ENCODE assay signal across 7 cellular contexts in the genomic region with DNA sequence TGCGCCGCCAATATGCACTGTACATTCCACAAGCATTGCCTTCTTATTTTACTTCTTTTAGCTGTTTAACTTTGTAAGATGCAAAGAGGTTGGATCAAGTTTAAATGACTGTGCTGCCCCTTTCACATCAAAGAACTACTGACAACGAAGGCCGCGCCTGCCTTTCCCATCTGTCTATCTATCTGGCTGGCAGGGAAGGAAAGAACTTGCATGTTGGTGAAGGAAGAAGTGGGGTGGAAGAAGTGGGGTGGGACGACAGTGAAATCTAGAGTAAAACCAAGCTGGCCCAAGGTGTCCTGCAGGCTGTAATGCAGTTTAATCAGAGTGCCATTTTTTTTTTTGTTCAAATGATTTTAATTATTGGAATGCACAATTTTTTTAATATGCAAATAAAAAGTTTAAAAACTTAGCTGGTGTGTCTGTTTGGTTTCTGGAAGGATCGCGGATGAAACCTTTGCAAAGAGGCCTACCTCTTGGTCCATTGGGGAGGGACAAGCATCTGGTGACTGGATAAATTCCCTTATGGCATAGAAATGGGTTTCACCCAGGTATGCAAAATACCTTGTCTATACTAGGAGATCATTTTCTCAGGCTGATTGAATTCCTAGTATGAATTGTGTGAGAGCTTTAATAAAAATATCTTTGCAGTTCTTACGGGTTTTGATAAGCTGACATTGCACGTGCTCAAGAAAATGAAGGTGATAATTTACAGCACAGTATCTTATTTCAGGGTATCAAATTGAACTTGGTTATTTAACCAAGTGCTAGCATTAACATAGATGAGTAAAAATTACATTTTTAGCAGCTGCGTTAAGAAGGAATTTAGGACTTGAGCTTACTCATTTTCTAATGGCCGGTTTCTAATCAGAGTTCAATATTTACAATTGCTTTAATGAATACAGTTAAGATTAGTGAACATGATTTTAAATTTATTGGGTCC. TPM values are rescaled to one million over a fixed set of nuclear protein-coding genes. Genes with fewer than 3 reads are reported as not detected.
DNase-seq lines count a peak whose midpoint lies in the region; ATAC-seq and TF ChIP-seq lines count a peak whose summit lies in the region.
"Not testable (repeated sequence)": the region's sequence is repeated elsewhere in the genome, so short reads cannot be mapped to it uniquely, and the experiment has no call there.

No MANE protein-coding gene starts in this region.

- not testable (repeated sequence) for TF ChIP-seq CTCF in GM12875 (IDR thresholded peaks at IDR 0.05; ENCODE audit: borderline replicate concordance, insufficient read depth, low read depth, low read length); astrocyte of the cerebellum (IDR thresholded peaks at IDR 0.05; ENCODE audit: low read depth, low read length, missing control alignments); lung (IDR thresholded peaks at IDR 0.05; ENCODE audit: control extremely low read depth, extremely low read depth); retinal pigment epithelial cell (conservative IDR thresholded peaks at IDR 0.05; ENCODE audit: low read depth, low read length)

- H3K9me3 ChIP-seq in esophagus (ENCODE audit: control insufficient read depth in 2 of 2, insufficient read depth in 1 of 2, low read depth in 1 of 2, low read length in 1 of 2); lung (ENCODE audit: control insufficient read depth in 2 of 2, insufficient read depth in 1 of 2, low read length in 1 of 2): not testable (repeated sequence)

- ATAC-seq in lung (ENCODE audit: insufficient read depth, low FRiP score) = not testable (repeated sequence)

- H3K4me1 Mint-ChIP-seq in T-helper 2 cell treated with Interferon-gamma antibody and Interleukin-4, amounts not matched to agents 5 μg/mL and 100 μg/mL, for 36 hours (ENCODE audit: low read depth) = peaks cover 29% of the 10 kb centered on the region

- 33 to 36% methylated on average over 12 of the region's 12 CpGs for WGBS in esophagus, 2 donors
- 4 to 31% methylated on average over 10 to 12 of the region's 12 CpGs for WGBS in lung, 2 donors

- not testable (repeated sequence) for H3K27me3 ChIP-seq in esophagus (ENCODE audit: control insufficient read depth in 1 of 2, insufficient read depth in 2 of 2, low read length in 2 of 2); lung (ENCODE audit: control insufficient read depth, insufficient read depth)

- peak; percentile 32 for DNase-seq in M059J (ENCODE audit: low read depth)
- not testable (repeated sequence) for DNase-seq in T-helper 2 cell treated with Interferon-gamma antibody and Interleukin-4, amounts not matched to agents 5 μg/mL and 100 μg/mL, for 36 hours (ENCODE audit: low spot score); astrocyte of the cerebellum (ENCODE audit: low read depth); lung (ENCODE audit: low spot score); retinal pigment epithelial cell (ENCODE audit: low read depth)

- peaks cover 43% of the 10 kb centered on the region for H3K36me3 Mint-ChIP-seq in T-helper 2 cell treated with Interferon-gamma antibody and Interleukin-4, amounts not matched to agents 5 μg/mL and 100 μg/mL, for 36 hours (ENCODE audit: low read depth)

- not testable (repeated sequence) for H3K4me1 ChIP-seq in esophagus (ENCODE audit: control insufficient read depth in 2 of 2, insufficient read depth in 2 of 2, low read length in 1 of 2); lung (ENCODE audit: control insufficient read depth in 2 of 2, insufficient read depth in 2 of 2, low read length in 2 of 2)

- H3K27me3 Mint-ChIP-seq in T-helper 2 cell treated with Interferon-gamma antibody and Interleukin-4, amounts not matched to agents 5 μg/mL and 100 μg/mL, for 36 hours (ENCODE audit: low read depth) = not testable (repeated sequence)

- not testable (repeated sequence) for H3K36me3 ChIP-seq in esophagus (ENCODE audit: control insufficient read depth in 2 of 2, insufficient read depth in 2 of 2, low read length in 1 of 2); lung (ENCODE audit: control insufficient read depth in 2 of 2, insufficient read depth in 2 of 2, low read length in 2 of 2)

- not testable (repeated sequence) for H3K9me3 Mint-ChIP-seq in T-helper 2 cell treated with Interferon-gamma antibody and Interleukin-4, amounts not matched to agents 5 μg/mL and 100 μg/mL, for 36 hours

- H3K27ac ChIP-seq in esophagus (ENCODE audit: low read depth in 2 of 2, low read length in 1 of 2) (peak overlapping the region; percentile 3 to 31), lung (ENCODE audit: low read depth in 1 of 2, low read length in 1 of 2) (peak overlapping the region; percentile 21 to 59)

- peak overlapping the region; percentile 98 for H3K27ac Mint-ChIP-seq in T-helper 2 cell treated with Interferon-gamma antibody and Interleukin-4, amounts not matched to agents 5 μg/mL and 100 μg/mL, for 36 hours

- in situ Hi-C loops in astrocyte of the cerebellum (cut with HindIII; ENCODE audit: low sequenced_read_pairs) = not testable (repeated sequence)

- peak overlapping the region; percentile 99 for H3K4me3 Mint-ChIP-seq in T-helper 2 cell treated with Interferon-gamma antibody and Interleukin-4, amounts not matched to agents 5 μg/mL and 100 μg/mL, for 36 hours

- peak overlapping the region; percentile 83 for H3K4me3 ChIP-seq in GM12875 (ENCODE audit: low read depth, low read length)
- H3K4me3 ChIP-seq in astrocyte of the cerebellum (ENCODE audit: low read depth, low read length) = peak overlapping the region; percentile 90
- H3K4me3 ChIP-seq in esophagus (ENCODE audit: low read depth in 1 of 2, low read length in 2 of 2) = not testable (repeated sequence)
- peak overlapping the region; percentile 52 for H3K4me3 ChIP-seq in lung
- peak overlapping the region; percentile 95 for H3K4me3 ChIP-seq in retinal pigment epithelial cell (ENCODE audit: low read length)

RNA-seq across cellular contexts. Expression of a gene that starts 2.2 kb away (rescaled TPM):
- 5,809 and 7,639 TPM in 2 replicates for total RNA-seq in M059J (2014; rRNA removed; shearing (Covaris generic))
- polyA plus RNA-seq in esophagus (1,000 to 10,000 TPM; 1,322 to 1,747 TPM), lung (1,000 to 10,000 TPM; 7,790 to 9,527 TPM)
- 1,000 to 10,000 TPM; 4,686 to 8,614 TPM for total RNA-seq in lung
